ENCODE assay signal across 12 cellular contexts in the genomic region with DNA sequence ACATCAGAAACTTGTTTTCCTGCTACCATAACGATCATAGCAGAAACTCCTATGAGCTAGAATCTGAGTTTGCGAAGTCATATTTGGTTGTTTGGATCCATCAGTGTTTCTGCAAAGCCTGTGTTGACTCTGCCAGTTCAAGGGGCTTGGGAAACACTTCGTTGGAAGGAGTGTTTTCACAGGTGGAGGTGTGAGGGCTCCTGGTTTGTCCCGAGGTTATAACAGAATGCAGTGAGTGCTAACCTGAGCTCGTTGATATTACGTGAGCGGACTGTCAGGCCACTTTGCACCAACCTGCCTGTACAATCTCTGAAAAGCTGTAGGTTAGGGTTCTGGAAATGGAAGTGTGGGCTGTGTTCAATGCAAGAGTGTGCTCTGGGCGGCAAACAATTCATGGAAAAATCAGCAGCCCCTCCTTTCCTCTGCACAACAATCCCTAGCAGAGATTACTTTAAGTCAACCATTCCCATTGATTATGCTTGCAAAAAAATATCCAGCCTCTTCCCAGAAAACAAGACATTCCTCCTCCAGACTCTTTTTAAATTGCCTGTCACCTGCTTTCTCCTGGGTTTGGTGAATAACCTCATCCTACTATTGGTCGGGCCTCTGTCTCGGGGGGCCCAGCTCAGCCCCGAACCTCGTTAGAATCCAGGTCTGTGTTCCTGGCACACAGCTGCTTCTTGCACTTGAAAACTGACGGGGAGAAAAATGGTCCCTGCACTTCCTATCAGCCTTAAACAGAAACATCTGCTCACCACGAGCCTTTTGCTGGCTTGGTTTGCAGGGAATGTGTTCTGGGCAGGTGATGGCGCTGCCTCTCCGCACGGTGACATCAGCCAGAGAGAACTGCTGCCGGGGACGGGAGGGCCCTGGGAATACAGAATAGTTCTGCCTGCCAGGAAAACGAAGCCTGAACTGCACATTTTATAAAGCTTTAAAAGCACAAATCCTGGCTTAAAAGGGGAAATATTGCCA.
DNase-seq lines count a peak whose midpoint lies in the region; ATAC-seq and TF ChIP-seq lines count a peak whose summit lies in the region.
"Had no signal": no experiment of that assay in that cellular context is flagged by ENCODE, and none has a peak within 500 bp of the region (broad histone marks: within the 10 kb centered on the region; RNA-seq: fewer than 3 reads in every experiment).

No MANE protein-coding gene starts in this region.

- H3K27me3 Mint-ChIP-seq in glutamatergic neuron (ENCODE audit: unreplicated experiment) = peaks cover 1% of the 10 kb centered on the region
- H3K27me3 Mint-ChIP-seq in effector memory CD8-positive, alpha-beta T cell = peaks cover 8 to 14% of the 10 kb centered on the region in 2 donors

- H3K36me3 Mint-ChIP-seq in glutamatergic neuron (ENCODE audit: unreplicated experiment) = peaks cover 5% of the 10 kb centered on the region
- no peaks in the 10 kb centered on the region for H3K36me3 Mint-ChIP-seq in effector memory CD8-positive, alpha-beta T cell (ENCODE audit: insufficient read depth)

- DNase-seq in NCI-H1417 (lab: John Stamatoyannopoulos, UW) (peak in 2 of 3 experiments; percentile 20 to 72), NCI-H1417 treated with DMSO at 0.1 percent for 48 hours (lab: John Stamatoyannopoulos, UW) (no peak), NCI-H345 (lab: John Stamatoyannopoulos, UW) (peak; percentile 81), glutamatergic neuron (peak; percentile 67), superior temporal gyrus (ENCODE audit: extremely low spot score) (peak; percentile 17)
- DNase-seq in effector memory CD8-positive, alpha-beta T cell = no peak
- DNase-seq: activated CD4-positive, alpha-beta T cell treated with anti-CD3 and anti-CD28 coated beads for 36 hours; activated naive CD4-positive, alpha-beta T cell treated with anti-CD3 and anti-CD28 coated beads for 36 hours; stimulated activated CD4-positive, alpha-beta T cell treated with anti-CD3 and anti-CD28 coated beads, Interleukin-12 subunit alpha, Interleukin-12 subunit beta, amount 100 ng/mL, for 4 hours; stimulated activated naive CD4-positive, alpha-beta T cell treated with Interleukin-2 at 50 U/mL for 16 hours had no signal

- H3K4me1 Mint-ChIP-seq in glutamatergic neuron (ENCODE audit: low read depth, unreplicated experiment) = peaks cover 15% of the 10 kb centered on the region
- no peaks in the 10 kb centered on the region for H3K4me1 Mint-ChIP-seq in effector memory CD8-positive, alpha-beta T cell (ENCODE audit: low read depth in 2 of 2)
- H3K4me1 Mint-ChIP-seq: activated CD4-positive, alpha-beta T cell treated with anti-CD3 and anti-CD28 coated beads for 36 hours had no signal

- peak overlapping the region; percentile 18 for H3K4me3 Mint-ChIP-seq in glutamatergic neuron (ENCODE audit: unreplicated experiment)
- H3K4me3 Mint-ChIP-seq in effector memory CD8-positive, alpha-beta T cell = no peak overlapping the region
- H3K4me3 Mint-ChIP-seq: activated CD4-positive, alpha-beta T cell treated with anti-CD3 and anti-CD28 coated beads for 36 hours; activated naive CD4-positive, alpha-beta T cell treated with anti-CD3 and anti-CD28 coated beads for 36 hours had no signal

- ATAC-seq in effector memory CD8-positive, alpha-beta T cell (replicated peaks) = no peak
- ATAC-seq in HG02610 (IDR thresholded peaks at IDR 0.05; ENCODE audit: unreplicated experiment) (no peak), GM19035 (IDR thresholded peaks at IDR 0.05; ENCODE audit: unreplicated experiment) (no peak)
- ATAC-seq: activated CD4-positive, alpha-beta T cell treated with anti-CD3 and anti-CD28 coated beads for 36 hours had no signal

- peak overlapping the region; percentile 57 for H3K27ac Mint-ChIP-seq in glutamatergic neuron (ENCODE audit: unreplicated experiment)
- H3K27ac Mint-ChIP-seq in effector memory CD8-positive, alpha-beta T cell = no peak overlapping the region
- H3K27ac Mint-ChIP-seq: activated CD4-positive, alpha-beta T cell treated with anti-CD3 and anti-CD28 coated beads for 36 hours; activated naive CD4-positive, alpha-beta T cell treated with anti-CD3 and anti-CD28 coated beads for 36 hours had no signal

- no peaks in the 10 kb centered on the region for H3K9me3 Mint-ChIP-seq in glutamatergic neuron (ENCODE audit: unreplicated experiment)
- H3K9me3 Mint-ChIP-seq in effector memory CD8-positive, alpha-beta T cell = peaks cover 0 to 1% of the 10 kb centered on the region in 2 donors
- H3K9me3 Mint-ChIP-seq: activated naive CD4-positive, alpha-beta T cell treated with anti-CD3 and anti-CD28 coated beads for 36 hours had no signal

- TF ChIP-seq CTCF in glutamatergic neuron (IDR thresholded peaks at IDR 0.05; ENCODE audit: partially characterized antibody, unreplicated experiment) = no peak

Comparison
In these comparisons a context has a peak if more than half of its experiments do, and no peak if none do; other contexts are left out.
1. DNase-seq: peak in NCI-H1417 (2 of 3), NCI-H345 (single experiment), glutamatergic neuron (single experiment) and superior temporal gyrus (single experiment); none in NCI-H1417 treated with DMSO at 0.1 percent for 48 hours (single experiment) and effector memory CD8-positive, alpha-beta T cell (0 of 3).